1 cellular context compared by ENCODE assay signal in genomic region chr2:73995810-73996209, GRCh38.
TF ChIP-seq lines count a peak whose summit lies in the region.

No MANE protein-coding gene starts in this region.

TF ChIP-seq in K562, 482 proteins besides CTCF, POLR2A, EP300 and RAD21 (continued from another document and continues in another):
- TF ChIP-seq CREB5 (CRISPR knock-in tag; IDR thresholded peaks at IDR 0.05) = no peak
- TF ChIP-seq RNF219 (CRISPR knock-in tag; IDR thresholded peaks at IDR 0.05) = no peak
- no peak for TF ChIP-seq HNRNPLL (IDR thresholded peaks at IDR 0.05; ENCODE audit: low read depth, low read length, poor library complexity, severe bottlenecking)
- no peak for TF ChIP-seq ZSCAN32 (CRISPR knock-in tag; IDR thresholded peaks at IDR 0.05)
- 0 out of 4 replicates have a peak, but pooled peaks of 1 of the 2 experiments have one; percentile 12 for TF ChIP-seq TBL1XR1 (IDR thresholded peaks at IDR 0.05; ENCODE audit: low read length in 2 of 2)
- TF ChIP-seq FIP1L1 (IDR thresholded peaks at IDR 0.05; ENCODE audit: low read depth, low read length, poor library complexity, severe bottlenecking) = no peak
- TF ChIP-seq RFX7 (CRISPR knock-in tag; IDR thresholded peaks at IDR 0.05) = no peak
- TF ChIP-seq PCBP1 (IDR thresholded peaks at IDR 0.05; ENCODE audit: low read depth, low read length, poor library complexity, severe bottlenecking) = no peak
- TF ChIP-seq KAT7 (CRISPR knock-in tag; IDR thresholded peaks at IDR 0.05; ENCODE audit: borderline replicate concordance) = no peak
- no peak for TF ChIP-seq ELF2 (CRISPR knock-in tag; IDR thresholded peaks at IDR 0.05)
- TF ChIP-seq WHSC1 (IDR thresholded peaks at IDR 0.05; ENCODE audit: low read length) = no peak
- no peak for TF ChIP-seq TAF9B (IDR thresholded peaks at IDR 0.05; ENCODE audit: partially characterized antibody)
- peak; percentile 19; the same call in 1 of the 2 replicates for TF ChIP-seq CBFA2T3 (IDR thresholded peaks at IDR 0.05)
- no peak for TF ChIP-seq BCL6 (CRISPR knock-in tag; IDR thresholded peaks at IDR 0.05)
- no peak for TF ChIP-seq TOE1 (IDR thresholded peaks at IDR 0.05; ENCODE audit: borderline replicate concordance)
- no peak for TF ChIP-seq TOE1 (CRISPR knock-in tag; IDR thresholded peaks at IDR 0.05; ENCODE audit: borderline replicate concordance, low read depth)
- TF ChIP-seq ZNF384 (IDR thresholded peaks at IDR 0.05; ENCODE audit: low read depth, low read length) = 0 out of 2 replicates have a peak, but pooled peaks have one; percentile 14
- TF ChIP-seq ZC3H11A (IDR thresholded peaks at IDR 0.05; ENCODE audit: low read depth, low read length) = no peak
- 0 out of 2 replicates have a peak, but pooled peaks have one; percentile 60 for TF ChIP-seq LCOR (CRISPR knock-in tag; IDR thresholded peaks at IDR 0.05)
- no peak for TF ChIP-seq NFXL1 (CRISPR knock-in tag; IDR thresholded peaks at IDR 0.05)
- no peak for TF ChIP-seq ZFP91 (CRISPR knock-in tag; IDR thresholded peaks at IDR 0.05)
- TF ChIP-seq THRB (CRISPR knock-in tag; conservative IDR thresholded peaks at IDR 0.05) = no peak
- no peak for TF ChIP-seq POLR3G (IDR thresholded peaks at IDR 0.05; ENCODE audit: extremely low read depth, insufficient read length, insufficient replicate concordance)
- TF ChIP-seq CLOCK (CRISPR knock-in tag; IDR thresholded peaks at IDR 0.05; ENCODE audit: borderline replicate concordance) = no peak
- TF ChIP-seq CHAMP1 (IDR thresholded peaks at IDR 0.05) = no peak
- 0 out of 2 replicates have a peak, but pooled peaks have one; percentile 38 for TF ChIP-seq DEAF1 (CRISPR knock-in tag; IDR thresholded peaks at IDR 0.05)
- TF ChIP-seq TEAD4 (IDR thresholded peaks at IDR 0.05; ENCODE audit: low read length) = 0 out of 2 replicates have a peak, but pooled peaks have one; percentile 17
- TF ChIP-seq TEAD4 (CRISPR knock-in tag; IDR thresholded peaks at IDR 0.05; ENCODE audit: borderline replicate concordance) = no peak
- peak; percentile 62 for TF ChIP-seq MYC (IDR thresholded peaks at IDR 0.05; ENCODE audit: low read depth, low read length)
- no peak for TF ChIP-seq MYC (CRISPR knock-in tag; IDR thresholded peaks at IDR 0.05; ENCODE audit: borderline replicate concordance, low read depth)
- TF ChIP-seq GATAD2A (IDR thresholded peaks at IDR 0.05) = no peak
- peak; percentile 71 for TF ChIP-seq CTCFL (IDR thresholded peaks at IDR 0.05; ENCODE audit: borderline replicate concordance, insufficient read depth, low read depth, low read length, poor library complexity, severe bottlenecking)
- no peak for TF ChIP-seq DACH1 (IDR thresholded peaks at IDR 0.05; ENCODE audit: partially characterized antibody)
- TF ChIP-seq ZNF274 (IDR thresholded peaks at IDR 0.05; ENCODE audit: borderline replicate concordance, low read depth, low read length) = no peak
- TF ChIP-seq HMG20B (CRISPR knock-in tag; IDR thresholded peaks at IDR 0.05) = no peak
- TF ChIP-seq SMAD1 (IDR thresholded peaks at IDR 0.05; ENCODE audit: low read depth, low read length, partially characterized antibody) = no peak
- no peak for TF ChIP-seq POLR2AphosphoS2 (IDR thresholded peaks at IDR 0.05; ENCODE audit: low read length)
- TF ChIP-seq FOXK1 (CRISPR knock-in tag; IDR thresholded peaks at IDR 0.05; ENCODE audit: borderline replicate concordance) = no peak
- TF ChIP-seq HDAC6 (IDR thresholded peaks at IDR 0.05; ENCODE audit: low read depth, low read length) = no peak
- no peak for TF ChIP-seq PRPF4 (IDR thresholded peaks at IDR 0.05; ENCODE audit: insufficient read depth, low read depth, low read length, poor library complexity, severe bottlenecking)
- no peak for TF ChIP-seq TEAD1 (CRISPR knock-in tag; IDR thresholded peaks at IDR 0.05)
- no peak for TF ChIP-seq POU5F1 (IDR thresholded peaks at IDR 0.05; ENCODE audit: borderline replicate concordance, low read depth, low read length, partially characterized antibody)
- no peak for TF ChIP-seq ZNF175 (CRISPR knock-in tag; IDR thresholded peaks at IDR 0.05; ENCODE audit: low read depth)
- no peak for TF ChIP-seq CEBPB (tag; IDR thresholded peaks at IDR 0.05)
- no peak for TF ChIP-seq USF2 (CRISPR knock-in tag; IDR thresholded peaks at IDR 0.05)
- no peak for TF ChIP-seq ZEB2 (IDR thresholded peaks at IDR 0.05)
- TF ChIP-seq HSF4 (CRISPR knock-in tag; IDR thresholded peaks at IDR 0.05; ENCODE audit: borderline replicate concordance) = no peak
- TF ChIP-seq SP2 (IDR thresholded peaks at IDR 0.05; ENCODE audit: extremely low read depth, low read depth, low read length, poor library complexity, severe bottlenecking) = no peak
- peak; percentile 69 for TF ChIP-seq SMC3 (conservative IDR thresholded peaks at IDR 0.05; ENCODE audit: insufficient read depth, low read depth, low read length)
